In genomic region chr10:18608581-18608980, GRCh38 we compare ENCODE assay signal across 20 cellular contexts.
"Had no signal": no experiment of that assay in that cellular context is flagged by ENCODE, and none has a peak within 500 bp of the region (broad histone marks: within the 10 kb centered on the region; RNA-seq: fewer than 3 reads in every experiment).

No MANE protein-coding gene starts in this region.

- H3K27ac ChIP-seq: tibial artery had no signal

- H3K4me3 ChIP-seq: tibial artery had no signal

- H3K27me3 ChIP-seq: tibial artery had no signal

- H3K4me3 Mint-ChIP-seq: activated CD4-positive, alpha-beta memory T cell treated with anti-CD3 and anti-CD28 coated beads, Interleukin-2, amount 10 ng/mL, durations not matched to agents 7 days and 5 days; activated CD8-positive, alpha-beta memory T cell treated with anti-CD3 and anti-CD28 coated beads, Interleukin-2, amount 10 ng/mL, durations not matched to agents 7 days and 5 days; activated naive CD8-positive, alpha-beta T cell treated with anti-CD3 and anti-CD28 coated beads, Interleukin-2, amount 10 ng/mL, durations not matched to agents 7 days and 5 days; nephron; T-cell had no signal

- DNase-seq: activated CD4-positive, alpha-beta memory T cell treated with anti-CD3 and anti-CD28 coated beads, Interleukin-2, amount 10 ng/mL, durations not matched to agents 7 days and 5 days; activated CD4-positive, alpha-beta T cell treated with anti-CD3 and anti-CD28 coated beads for 48 hours; activated CD4-positive, CD25-positive, alpha-beta regulatory T cell; activated CD8-positive, alpha-beta memory T cell treated with anti-CD3 and anti-CD28 coated beads, Interleukin-2, amount 10 ng/mL, durations not matched to agents 7 days and 5 days; activated naive CD8-positive, alpha-beta T cell treated with anti-CD3 and anti-CD28 coated beads, Interleukin-2, amount 10 ng/mL, durations not matched to agents 7 days and 5 days; anterior cingulate cortex; effector memory CD4-positive, alpha-beta T cell; glutamatergic neuron; hippocampal formation; midbrain; occipital lobe; retina; stimulated activated naive CD8-positive, alpha-beta T cell treated with anti-CD3 and anti-CD28 coated beads, Interleukin-15, Interleukin-2, amounts not matched to agents 100 U/mL and 50 U/mL, for 24 hours; substantia nigra; T-cell; T-helper 9 cell; tibial artery had no signal

- H3K9me3 Mint-ChIP-seq: activated CD4-positive, alpha-beta memory T cell treated with anti-CD3 and anti-CD28 coated beads, Interleukin-2, amount 10 ng/mL, durations not matched to agents 7 days and 5 days; activated naive CD8-positive, alpha-beta T cell treated with anti-CD3 and anti-CD28 coated beads, Interleukin-2, amount 10 ng/mL, durations not matched to agents 7 days and 5 days; nephron; T-cell had no signal

- H3K4me1 Mint-ChIP-seq: activated CD8-positive, alpha-beta memory T cell treated with anti-CD3 and anti-CD28 coated beads, Interleukin-2, amount 10 ng/mL, durations not matched to agents 7 days and 5 days; activated naive CD8-positive, alpha-beta T cell treated with anti-CD3 and anti-CD28 coated beads, Interleukin-2, amount 10 ng/mL, durations not matched to agents 7 days and 5 days had no signal

- H3K27ac Mint-ChIP-seq: activated CD4-positive, alpha-beta memory T cell treated with anti-CD3 and anti-CD28 coated beads, Interleukin-2, amount 10 ng/mL, durations not matched to agents 7 days and 5 days; activated CD8-positive, alpha-beta memory T cell treated with anti-CD3 and anti-CD28 coated beads, Interleukin-2, amount 10 ng/mL, durations not matched to agents 7 days and 5 days; nephron; T-cell had no signal

- FAIRE-seq: keratinocyte, urothelium cell line had no signal

- ATAC-seq: activated CD8-positive, alpha-beta memory T cell treated with anti-CD3 and anti-CD28 coated beads, Interleukin-2, amount 10 ng/mL, durations not matched to agents 7 days and 5 days; T-cell had no signal

- H3K9me3 ChIP-seq: tibial artery had no signal

- H3K27me3 Mint-ChIP-seq: activated CD4-positive, alpha-beta memory T cell treated with anti-CD3 and anti-CD28 coated beads, Interleukin-2, amount 10 ng/mL, durations not matched to agents 7 days and 5 days; activated CD8-positive, alpha-beta memory T cell treated with anti-CD3 and anti-CD28 coated beads, Interleukin-2, amount 10 ng/mL, durations not matched to agents 7 days and 5 days; activated naive CD8-positive, alpha-beta T cell treated with anti-CD3 and anti-CD28 coated beads, Interleukin-2, amount 10 ng/mL, durations not matched to agents 7 days and 5 days; T-cell had no signal
